In genomic region chr4:62923783-62924182, GRCh38 we compare ENCODE assay signal across 29 cellular contexts.
"Had no signal": no experiment of that assay in that cellular context is flagged by ENCODE, and none has a peak within 500 bp of the region (broad histone marks: within the 10 kb centered on the region; RNA-seq: fewer than 3 reads in every experiment).

No MANE protein-coding gene starts in this region.

- H3K79me2 ChIP-seq: parathyroid adenoma had no signal

- H3K27ac ChIP-seq: ovary, parathyroid adenoma, psoas muscle, right lobe of liver, sigmoid colon, suprapubic skin, testis, tibial artery, transverse colon, upper lobe of left lung, vagina had no signal

- H3K27ac Mint-ChIP-seq: naive thymus-derived CD4-positive, alpha-beta T cell; natural killer cell; nephron; progenitor cell of endocrine pancreas; stimulated activated memory B cell treated with anti-CD40 and anti-IgM and Interleukin-4, amounts not matched to agents 10 μg/mL and 1 μg/mL and 100 μg/mL, for 72 hours; stimulated activated naive CD8-positive, alpha-beta T cell treated with anti-CD3 and anti-CD28 coated beads, Interleukin-15, amount 100 ng/mL, for 72 hours had no signal

- H3K4me1 Mint-ChIP-seq: naive thymus-derived CD4-positive, alpha-beta T cell; natural killer cell; nephron; stimulated activated memory B cell treated with anti-CD40 and anti-IgM and Interleukin-4, amounts not matched to agents 10 μg/mL and 1 μg/mL and 100 μg/mL, for 72 hours; stimulated activated naive CD8-positive, alpha-beta T cell treated with anti-CD3 and anti-CD28 coated beads, Interleukin-15, amount 100 ng/mL, for 72 hours had no signal

- H2AFZ ChIP-seq: parathyroid adenoma had no signal

- H3K27me3 ChIP-seq: ovary, right lobe of liver, sigmoid colon, suprapubic skin, testis, tibial artery, transverse colon, upper lobe of left lung, vagina had no signal

- H3K9me3 Mint-ChIP-seq: nephron; neural crest cell; stimulated activated memory B cell treated with anti-CD40 and anti-IgM and Interleukin-4, amounts not matched to agents 10 μg/mL and 1 μg/mL and 100 μg/mL, for 72 hours had no signal

- H3K4me3 ChIP-seq: ovary, psoas muscle, right lobe of liver, sigmoid colon, suprapubic skin, testis, tibial artery, transverse colon, upper lobe of left lung, vagina had no signal

- H3K9ac ChIP-seq: parathyroid adenoma had no signal

- H3K4me1 ChIP-seq: parathyroid adenoma, psoas muscle, right lobe of liver, sigmoid colon, suprapubic skin, testis, tibial artery, transverse colon, upper lobe of left lung, vagina had no signal

- H3K9me3 ChIP-seq: ovary, psoas muscle, right lobe of liver, sigmoid colon, suprapubic skin, testis, tibial artery, transverse colon, upper lobe of left lung, vagina had no signal

- H3K4me3 Mint-ChIP-seq: naive thymus-derived CD4-positive, alpha-beta T cell; natural killer cell; nephron; neural crest cell; stimulated activated memory B cell treated with anti-CD40 and anti-IgM and Interleukin-4, amounts not matched to agents 10 μg/mL and 1 μg/mL and 100 μg/mL, for 72 hours; stimulated activated naive CD8-positive, alpha-beta T cell treated with anti-CD3 and anti-CD28 coated beads, Interleukin-15, amount 100 ng/mL, for 72 hours had no signal

- ATAC-seq: naive thymus-derived CD4-positive, alpha-beta T cell; natural killer cell; psoas muscle; right cardiac atrium; right lobe of liver; stimulated activated memory B cell treated with anti-CD40 and anti-IgM and Interleukin-4, amounts not matched to agents 10 μg/mL and 1 μg/mL and 100 μg/mL, for 72 hours; stimulated activated naive CD8-positive, alpha-beta T cell treated with anti-CD3 and anti-CD28 coated beads, Interleukin-15, amount 100 ng/mL, for 72 hours; stimulated activated naive CD8-positive, alpha-beta T cell treated with anti-CD3 and anti-CD28 coated beads, Interleukin-15, Interleukin-2, amounts not matched to agents 100 U/mL and 50 U/mL, for 24 hours had no signal

- H3K27me3 Mint-ChIP-seq: naive thymus-derived CD4-positive, alpha-beta T cell; progenitor cell of endocrine pancreas; stimulated activated memory B cell treated with anti-CD40 and anti-IgM and Interleukin-4, amounts not matched to agents 10 μg/mL and 1 μg/mL and 100 μg/mL, for 72 hours; stimulated activated naive CD8-positive, alpha-beta T cell treated with anti-CD3 and anti-CD28 coated beads, Interleukin-15, amount 100 ng/mL, for 72 hours had no signal

- H3K36me3 ChIP-seq: ovary, right lobe of liver, sigmoid colon, suprapubic skin, tibial artery, transverse colon, upper lobe of left lung, vagina had no signal

- H3K36me3 Mint-ChIP-seq: naive thymus-derived CD4-positive, alpha-beta T cell; natural killer cell; stimulated activated memory B cell treated with anti-CD40 and anti-IgM and Interleukin-4, amounts not matched to agents 10 μg/mL and 1 μg/mL and 100 μg/mL, for 72 hours had no signal

- DNase-seq: naive thymus-derived CD4-positive, alpha-beta T cell; natural killer cell; occipital lobe; ovary; posterior cingulate gyrus; psoas muscle; right cardiac atrium; right lobe of liver; sigmoid colon; small intestine; stimulated activated CD4-positive, alpha-beta T cell treated with anti-CD3 and anti-CD28 coated beads, Interleukin-1b, Interleukin-23, amount 100 ng/mL, for 48 hours; stimulated activated CD4-positive, alpha-beta T cell treated with anti-CD3 and anti-CD28 coated beads, Interleukin-4, amount 100 ng/mL, for 1 hour; stimulated activated CD4-positive, alpha-beta T cell treated with anti-CD3 and anti-CD28 coated beads, Interleukin-4, amount 100 ng/mL, for 4 hours; stimulated activated CD8-positive, alpha-beta memory T cell treated with anti-CD3 and anti-CD28 coated beads, Interleukin-4, amount 100 ng/mL, for 48 hours; stimulated activated naive CD4-positive, alpha-beta T cell; stimulated activated naive CD8-positive, alpha-beta T cell treated with anti-CD3 and anti-CD28 coated beads, Interleukin-15, amount 100 ng/mL, for 72 hours; stimulated activated naive CD8-positive, alpha-beta T cell treated with anti-CD3 and anti-CD28 coated beads, Interleukin-15, Interleukin-2, amounts not matched to agents 100 U/mL and 50 U/mL, for 24 hours; substantia nigra; testis; tibial artery; transverse colon; upper lobe of left lung had no signal
